9 cellular contexts compared by ENCODE assay signal in genomic region chr7:5696346-5697100, GRCh38.
DNase-seq lines count a peak whose midpoint lies in the region; ATAC-seq and TF ChIP-seq lines count a peak whose summit lies in the region.
"Had no signal": no experiment of that assay in that cellular context is flagged by ENCODE, and none has a peak within 500 bp of the region (broad histone marks: within the 10 kb centered on the region; RNA-seq: fewer than 3 reads in every experiment).

No MANE protein-coding gene starts in this region.

- peak overlapping the region in 1 of 2 donors; percentile 52 for H3K4me3 ChIP-seq in muscle layer of duodenum (ENCODE audit: low read depth in 1 of 2, low read length in 2 of 2)
- no peak overlapping the region for H3K4me3 ChIP-seq in thyroid gland (replicated peaks in 1 of 3)

- 91 to 92% methylated on average over 17 of the region's 17 CpGs for WGBS in thyroid gland, 2 donors

- no peaks in the 10 kb centered on the region for H3K9me3 Mint-ChIP-seq in activated T-cell treated with anti-CD3 and anti-CD28 coated beads, Interleukin-2, amount 50 U/mL, for 72 hours
- H3K9me3 Mint-ChIP-seq in activated T-cell treated with anti-CD3 and anti-CD28 coated beads, Interleukin-2, amount 50 U/mL, for 4 hours = no peaks in the 10 kb centered on the region
- H3K9me3 Mint-ChIP-seq in brain = no peaks in the 10 kb centered on the region

- H3K4me3 Mint-ChIP-seq in activated T-cell treated with anti-CD3 and anti-CD28 coated beads, Interleukin-2, amount 50 U/mL, for 72 hours = peak overlapping the region; percentile 59 to 89
- no peak overlapping the region for H3K4me3 Mint-ChIP-seq in activated T-cell treated with anti-CD3 and anti-CD28 coated beads, Interleukin-2, amount 50 U/mL, for 4 hours
- no peak overlapping the region for H3K4me3 Mint-ChIP-seq in brain

- H3K27ac ChIP-seq in muscle layer of duodenum (ENCODE audit: low read length) (peak overlapping the region; percentile 96), thyroid gland (peak overlapping the region in 2 of 3 donors; percentile 85 to 95)

- H3K9me3 ChIP-seq in muscle layer of duodenum (ENCODE audit: control insufficient read depth in 1 of 2, low read length in 2 of 2) = no peaks in the 10 kb centered on the region
- no peaks in the 10 kb centered on the region for H3K9me3 ChIP-seq in thyroid gland

- TF ChIP-seq CTCF in brain (conservative IDR thresholded peaks at IDR 0.05) (no peak), thyroid gland (IDR thresholded peaks at IDR 0.05) (no peak)

- H3K4me1 ChIP-seq in muscle layer of duodenum (ENCODE audit: control insufficient read depth in 1 of 2, insufficient read depth in 2 of 2, low read length in 2 of 2) = peaks cover 35 to 78% of the 10 kb centered on the region in 2 donors
- peaks cover 49 to 69% of the 10 kb centered on the region in 2 donors for H3K4me1 ChIP-seq in thyroid gland

- H3K27ac Mint-ChIP-seq in activated T-cell treated with anti-CD3 and anti-CD28 coated beads, Interleukin-2, amount 50 U/mL, for 72 hours = no peak overlapping the region
- H3K27ac Mint-ChIP-seq in brain = peak overlapping the region; percentile 29 to 96 (median 67)

- H3K36me3 ChIP-seq in muscle layer of duodenum (ENCODE audit: control insufficient read depth in 1 of 2, insufficient read depth in 2 of 2, low read length in 2 of 2) (peaks cover 5 to 29% of the 10 kb centered on the region in 2 donors), thyroid gland (no peaks in the 10 kb centered on the region)

- H3K4me1 Mint-ChIP-seq in activated T-cell treated with anti-CD3 and anti-CD28 coated beads, Interleukin-2, amount 50 U/mL, for 72 hours (ENCODE audit: low read depth) = peaks cover 100% of the 10 kb centered on the region
- peaks cover 100% of the 10 kb centered on the region for H3K4me1 Mint-ChIP-seq in activated T-cell treated with anti-CD3 and anti-CD28 coated beads, Interleukin-2, amount 50 U/mL, for 4 hours (ENCODE audit: low read depth)
- H3K4me1 Mint-ChIP-seq in brain = peaks cover 100% of the 10 kb centered on the region

- intact Hi-C loops in thyroid gland (cut with DNase I) = no loop called here

- DNase-seq in activated T-cell treated with anti-CD3 and anti-CD28 coated beads, Interleukin-2, amount 50 U/mL, for 72 hours = no peak
- no peak for DNase-seq in activated T-cell treated with anti-CD3 and anti-CD28 coated beads, Interleukin-2, amount 50 U/mL, for 4 hours
- DNase-seq in thyroid gland (no peak), EL (no peak)
- DNase-seq: activated CD4-positive, CD25-positive, alpha-beta regulatory T cell treated with anti-CD3 and anti-CD28 coated beads, Interleukin-2, amount 50 U/mL, for 72 hours had no signal

- no peaks in the 10 kb centered on the region for H3K27me3 Mint-ChIP-seq in activated T-cell treated with anti-CD3 and anti-CD28 coated beads, Interleukin-2, amount 50 U/mL, for 72 hours (ENCODE audit: low read depth)
- H3K27me3 Mint-ChIP-seq in activated T-cell treated with anti-CD3 and anti-CD28 coated beads, Interleukin-2, amount 50 U/mL, for 4 hours (ENCODE audit: low read depth) = no peaks in the 10 kb centered on the region
- peaks cover 3% of the 10 kb centered on the region for H3K27me3 Mint-ChIP-seq in brain

- H3K36me3 Mint-ChIP-seq in activated T-cell treated with anti-CD3 and anti-CD28 coated beads, Interleukin-2, amount 50 U/mL, for 72 hours (ENCODE audit: insufficient read depth in 2 of 2) = peaks cover 6% of the 10 kb centered on the region in 2 donors
- H3K36me3 Mint-ChIP-seq in activated T-cell treated with anti-CD3 and anti-CD28 coated beads, Interleukin-2, amount 50 U/mL, for 4 hours (ENCODE audit: insufficient read depth) = peaks cover 18% of the 10 kb centered on the region
- H3K36me3 Mint-ChIP-seq in brain = peaks cover 18% of the 10 kb centered on the region

- no peak for TF ChIP-seq POLR2A in thyroid gland (IDR thresholded peaks at IDR 0.05)

- no peak for ATAC-seq in activated T-cell treated with anti-CD3 and anti-CD28 coated beads, Interleukin-2, amount 50 U/mL, for 72 hours (replicated peaks in 1 of 2)
- no peak for ATAC-seq in activated T-cell treated with anti-CD3 and anti-CD28 coated beads, Interleukin-2, amount 50 U/mL, for 4 hours
- ATAC-seq in HG02798 (IDR thresholded peaks at IDR 0.05; ENCODE audit: poor library complexity, unreplicated experiment) (no peak), GM19395 (IDR thresholded peaks at IDR 0.05; ENCODE audit: unreplicated experiment) (no peak)

- H3K27me3 ChIP-seq in muscle layer of duodenum (ENCODE audit: low read depth, low read length) = no peaks in the 10 kb centered on the region
- no peaks in the 10 kb centered on the region for H3K27me3 ChIP-seq in thyroid gland

Comparison
In these comparisons a context has a peak if more than half of its experiments do, and no peak if none do; other contexts are left out.
1. H3K4me3 Mint-ChIP-seq: peak in activated T-cell treated with anti-CD3 and anti-CD28 coated beads, Interleukin-2, amount 50 U/mL, for 72 hours (2 of 2); none in activated T-cell treated with anti-CD3 and anti-CD28 coated beads, Interleukin-2, amount 50 U/mL, for 4 hours (single experiment) and brain (0 of 5).